Comparison of ENCODE assay signal across 1 cellular context in the genomic region with DNA sequence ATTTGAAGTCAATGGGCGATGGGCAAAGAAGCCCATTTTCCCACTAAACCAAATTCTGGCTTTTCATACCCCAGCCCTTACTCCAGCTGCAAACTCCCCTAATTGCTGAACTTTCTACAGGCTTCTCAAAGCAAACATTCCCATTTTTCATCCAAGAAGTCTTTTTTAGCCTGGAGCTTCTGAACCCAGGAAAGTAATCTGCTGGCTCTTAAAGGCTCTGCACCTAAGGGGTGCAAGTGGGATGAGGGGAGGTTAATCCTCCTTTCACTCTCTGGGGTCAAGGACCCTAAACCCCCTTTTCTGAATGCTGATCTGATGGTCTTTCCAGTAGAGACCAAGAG.
TF ChIP-seq lines count a peak whose summit lies in the region.

No MANE protein-coding gene starts in this region.

TF ChIP-seq in HCT116, 20 proteins besides CTCF, POLR2A, EP300 and RAD21 (continued from another document):
- no peak for TF ChIP-seq ELF1 (IDR thresholded peaks at IDR 0.05; ENCODE audit: borderline replicate concordance, low read depth)
